ENCODE assay signal across 8 cellular contexts in the genomic region with DNA sequence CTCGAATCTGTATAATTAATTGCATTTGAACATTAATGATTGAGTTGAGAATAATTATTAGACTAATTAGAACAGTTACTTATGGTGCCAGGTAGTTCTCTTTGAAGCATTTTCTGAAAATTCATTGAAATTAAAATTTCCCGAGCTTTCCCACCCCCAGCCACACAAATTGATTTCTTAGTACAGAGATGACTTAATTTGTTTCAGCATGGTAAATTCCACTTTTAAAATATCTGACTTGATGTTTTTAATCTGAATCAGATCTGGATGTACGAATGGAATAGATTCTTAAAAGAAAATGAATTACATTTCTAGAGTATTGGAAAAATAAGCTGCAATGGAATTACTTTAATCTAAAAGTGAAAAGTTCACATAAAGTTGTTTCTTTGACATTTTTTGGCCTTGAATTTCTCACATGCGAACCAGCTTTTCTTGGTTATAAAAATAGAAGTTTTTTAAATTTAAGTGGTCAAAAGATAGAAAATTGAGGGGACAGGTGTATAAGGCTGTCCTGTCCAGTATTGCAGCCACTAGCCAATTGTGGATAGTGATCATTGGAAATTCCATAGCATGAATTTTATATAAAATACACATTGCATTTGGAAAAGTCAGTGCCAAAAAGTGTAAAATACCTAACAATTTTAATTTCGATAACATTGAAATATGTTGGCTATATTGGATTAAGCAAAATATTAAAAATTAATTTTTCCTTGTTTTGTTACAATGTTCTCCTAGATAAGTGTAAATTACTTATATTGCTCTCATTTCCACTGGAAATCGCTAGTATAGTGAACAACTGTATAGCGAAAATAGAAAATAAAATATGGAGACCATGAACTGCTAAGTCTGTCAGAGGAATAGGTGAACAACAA.
DNase-seq lines count a peak whose midpoint lies in the region; ATAC-seq and TF ChIP-seq lines count a peak whose summit lies in the region.

No MANE protein-coding gene starts in this region.

- H3K4me3 ChIP-seq in BLaER1 = peak overlapping the region; percentile 76

- H3K27ac Mint-ChIP-seq in chondrocyte (ENCODE audit: unreplicated experiment) = peak overlapping the region; percentile 97
- H3K27ac Mint-ChIP-seq in natural killer cell = peak overlapping the region; percentile 98 to 99

- H3K9me3 ChIP-seq in BLaER1 (no peaks in the 10 kb centered on the region), KOPT-K1 (ENCODE audit: insufficient read depth, low read length, poor library complexity, severe bottlenecking) (no peaks in the 10 kb centered on the region)

- H3K9ac ChIP-seq in BLaER1 = peak overlapping the region; percentile 96

- H3K27ac ChIP-seq in BLaER1 (peak overlapping the region; percentile 89), KOPT-K1 (ENCODE audit: low read depth, low read length, poor library complexity, severe bottlenecking) (peak overlapping the region; percentile 96)

- H3K36me3 Mint-ChIP-seq in chondrocyte (ENCODE audit: low read depth) (no peaks in the 10 kb centered on the region), natural killer cell (no peaks in the 10 kb centered on the region)

- no peak for ATAC-seq in natural killer cell
- ATAC-seq in HG03439 (IDR thresholded peaks at IDR 0.05; ENCODE audit: unreplicated experiment) = no peak
- no peak for ATAC-seq in HG03354 (IDR thresholded peaks at IDR 0.05; ENCODE audit: poor library complexity, severe bottlenecking, unreplicated experiment)

- H3K27me3 Mint-ChIP-seq in chondrocyte (ENCODE audit: low read depth) (no peaks in the 10 kb centered on the region), natural killer cell (ENCODE audit: low read depth in 2 of 2) (no peaks in the 10 kb centered on the region)

- H3K4me3 Mint-ChIP-seq in chondrocyte (ENCODE audit: unreplicated experiment) (peak overlapping the region; percentile 89), natural killer cell (peak overlapping the region; percentile 95)

- intact Hi-C loops in natural killer cell (cut with micrococcal nuclease) = loop anchor here (1.0 to 10.0 kb wide), 6 partner anchors 57 to 1685 kb away; a partner anchor contains a TSS

- peak overlapping the region; percentile 84 for H3K4me2 ChIP-seq in BLaER1

- H3K9me3 Mint-ChIP-seq in chondrocyte (ENCODE audit: low read depth) (no peaks in the 10 kb centered on the region), natural killer cell (no peaks in the 10 kb centered on the region)

- H3K36me3 ChIP-seq in BLaER1 = no peaks in the 10 kb centered on the region
- H3K36me3 ChIP-seq in KOPT-K1 (ENCODE audit: insufficient read depth, low read length) = no peaks in the 10 kb centered on the region

- H3K4me1 Mint-ChIP-seq in chondrocyte (ENCODE audit: low read depth) (peaks cover 42% of the 10 kb centered on the region), natural killer cell (peaks cover 41 to 48% of the 10 kb centered on the region in 2 donors)

- H3K4me1 ChIP-seq in BLaER1 = peaks cover 55% of the 10 kb centered on the region

- H3K27me3 ChIP-seq in BLaER1 = no peaks in the 10 kb centered on the region

- DNase-seq in chondrocyte (ENCODE audit: low spot score) = no peak
- DNase-seq in natural killer cell = no peak
- no peak for DNase-seq in superior temporal gyrus (ENCODE audit: extremely low spot score)
- DNase-seq in DMS 273 (lab: John Stamatoyannopoulos, UW; ENCODE audit: unreplicated experiment) = no peak

- H4K20me1 ChIP-seq in BLaER1 = 0 out of 2 replicates have a peak, but pooled peaks cover 4% of the 10 kb centered on the region

- TF ChIP-seq CTCF in chondrocyte (IDR thresholded peaks at IDR 0.05) = no peak
- TF ChIP-seq CTCF in natural killer cell (IDR thresholded peaks at IDR 0.05) = no peak
